ENCODE assay signal across 1 cellular context in the genomic region with DNA sequence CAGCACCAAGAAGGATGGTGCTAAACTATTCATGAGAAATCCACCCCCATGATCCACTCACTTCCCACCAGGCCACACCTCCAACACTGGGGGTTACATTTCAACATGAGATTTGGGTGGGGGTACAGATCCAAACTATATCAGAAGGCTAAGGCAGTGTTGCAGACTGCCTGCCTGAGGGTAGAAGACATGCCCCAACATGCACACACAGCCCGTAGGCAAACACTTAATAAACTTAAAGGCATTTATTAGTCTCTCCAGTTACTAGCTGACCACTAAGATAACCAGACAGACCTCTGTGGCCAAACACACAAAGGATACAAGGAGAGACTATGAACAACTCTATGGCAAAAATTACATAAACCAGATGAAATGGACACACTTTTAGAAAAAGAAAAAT.
TF ChIP-seq lines count a peak whose summit lies in the region.

No MANE protein-coding gene starts in this region.

TF ChIP-seq in H1, 55 proteins besides CTCF, POLR2A, EP300 and RAD21:
- TF ChIP-seq, protein P1, sequence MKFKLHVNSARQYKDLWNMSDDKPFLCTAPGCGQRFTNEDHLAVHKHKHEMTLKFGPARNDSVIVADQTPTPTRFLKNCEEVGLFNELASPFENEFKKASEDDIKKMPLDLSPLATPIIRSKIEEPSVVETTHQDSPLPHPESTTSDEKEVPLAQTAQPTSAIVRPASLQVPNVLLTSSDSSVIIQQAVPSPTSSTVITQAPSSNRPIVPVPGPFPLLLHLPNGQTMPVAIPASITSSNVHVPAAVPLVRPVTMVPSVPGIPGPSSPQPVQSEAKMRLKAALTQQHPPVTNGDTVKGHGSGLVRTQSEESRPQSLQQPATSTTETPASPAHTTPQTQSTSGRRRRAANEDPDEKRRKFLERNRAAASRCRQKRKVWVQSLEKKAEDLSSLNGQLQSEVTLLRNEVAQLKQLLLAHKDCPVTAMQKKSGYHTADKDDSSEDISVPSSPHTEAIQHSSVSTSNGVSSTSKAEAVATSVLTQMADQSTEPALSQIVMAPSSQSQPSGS (IDR thresholded peaks at IDR 0.05; ENCODE audit: low read length): no peak
- TF ChIP-seq, protein P2, sequence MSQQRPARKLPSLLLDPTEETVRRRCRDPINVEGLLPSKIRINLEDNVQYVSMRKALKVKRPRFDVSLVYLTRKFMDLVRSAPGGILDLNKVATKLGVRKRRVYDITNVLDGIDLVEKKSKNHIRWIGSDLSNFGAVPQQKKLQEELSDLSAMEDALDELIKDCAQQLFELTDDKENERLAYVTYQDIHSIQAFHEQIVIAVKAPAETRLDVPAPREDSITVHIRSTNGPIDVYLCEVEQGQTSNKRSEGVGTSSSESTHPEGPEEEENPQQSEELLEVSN (IDR thresholded peaks at IDR 0.05): no peak
- TF ChIP-seq CEBPB (IDR thresholded peaks at IDR 0.05; ENCODE audit: low read depth, low read length) (no peak), SP2 (IDR thresholded peaks at IDR 0.05; ENCODE audit: low read length) (no peak), RFX5 (IDR thresholded peaks at IDR 0.05; ENCODE audit: borderline replicate concordance, low read depth, low read length) (no peak), KDM1A (IDR thresholded peaks at IDR 0.05; ENCODE audit: borderline replicate concordance, low read length) (no peak), GTF2F1 (IDR thresholded peaks at IDR 0.05; ENCODE audit: borderline replicate concordance, low read depth, low read length) (no peak), NRF1 (IDR thresholded peaks at IDR 0.05; ENCODE audit: low read depth, low read length) (no peak), CBX5 (IDR thresholded peaks at IDR 0.05; ENCODE audit: low read depth, low read length) (no peak), GABPA (IDR thresholded peaks at IDR 0.05; ENCODE audit: borderline replicate concordance, insufficient read depth, low read length) (no peak), YY1 (IDR thresholded peaks at IDR 0.05; ENCODE audit: low read depth, low read length) (no peak), CREB1 (IDR thresholded peaks at IDR 0.05) (no peak), HDAC2 (IDR thresholded peaks at IDR 0.05; ENCODE audit: borderline replicate concordance in 1 of 2, low read depth in 2 of 2, low read length in 2 of 2) (no peak), TBP (IDR thresholded peaks at IDR 0.05; ENCODE audit: low read depth, low read length) (no peak), TAF1 (IDR thresholded peaks at IDR 0.05; ENCODE audit: low read depth, low read length) (no peak)
- TF ChIP-seq, protein P3, sequence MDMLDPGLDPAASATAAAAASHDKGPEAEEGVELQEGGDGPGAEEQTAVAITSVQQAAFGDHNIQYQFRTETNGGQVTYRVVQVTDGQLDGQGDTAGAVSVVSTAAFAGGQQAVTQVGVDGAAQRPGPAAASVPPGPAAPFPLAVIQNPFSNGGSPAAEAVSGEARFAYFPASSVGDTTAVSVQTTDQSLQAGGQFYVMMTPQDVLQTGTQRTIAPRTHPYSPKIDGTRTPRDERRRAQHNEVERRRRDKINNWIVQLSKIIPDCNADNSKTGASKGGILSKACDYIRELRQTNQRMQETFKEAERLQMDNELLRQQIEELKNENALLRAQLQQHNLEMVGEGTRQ (IDR thresholded peaks at IDR 0.05; ENCODE audit: low read length): no peak
